In genomic region chr7:70241776-70242175, GRCh38 we compare ENCODE assay signal across 26 cellular contexts.
"Had no signal": no experiment of that assay in that cellular context is flagged by ENCODE, and none has a peak within 500 bp of the region (broad histone marks: within the 10 kb centered on the region; RNA-seq: fewer than 3 reads in every experiment).

No MANE protein-coding gene starts in this region.

- H3K36me3 ChIP-seq: Peyer's patch, SJCRH30 had no signal

- H3K9me3 ChIP-seq: Peyer's patch, SJCRH30 had no signal

- DNase-seq: Karpas-422, MM.1S, MV-4-11, NCI-H1092, NCI-H1105, NCI-H1417 treated with DMSO at 0.1 percent for 48 hours, NCI-H1436 treated with DMSO at 0.1 percent for 48 hours, NCI-H1694 treated with DMSO at 0.1 percent for 48 hours, NCI-H187 treated with DMSO at 0.1 percent for 48 hours, NCI-H2029, NCI-H2081, NCI-H2171 treated with DMSO at 0.1 percent for 48 hours, NCI-H2227 treated with DMSO at 0.1 percent for 48 hours, NCI-H345, NCI-H446, NCI-H510A treated with DMSO at 0.1 percent for 48 hours, NCI-H524 treated with DMSO at 0.1 percent for 48 hours, NCI-H526 treated with DMSO at 0.1 percent for 48 hours, NCI-H774, PC-3, Peyer's patch, Right ventricle myocardium superior, RPMI8226, SHP77 treated with DMSO at 0.1 percent for 48 hours, SJCRH30, T-cell had no signal

- H3K4me3 ChIP-seq: Peyer's patch, SJCRH30 had no signal

- H3K4me1 ChIP-seq: Peyer's patch had no signal

- H3K27me3 ChIP-seq: Peyer's patch, SJCRH30 had no signal

- H3K27ac ChIP-seq: Peyer's patch, SJCRH30 had no signal
